In genomic region chr17:81095608-81095888, GRCh38 we compare ENCODE assay signal across 1 cellular context.
TF ChIP-seq lines count a peak whose summit lies in the region.

No MANE protein-coding gene starts in this region.

TF ChIP-seq in IMR-90, 13 proteins besides CTCF, POLR2A, EP300 and RAD21 (continued from another document):
- TF ChIP-seq CHD1 (IDR thresholded peaks at IDR 0.05; ENCODE audit: low read depth, low read length) (no peak), MAZ (IDR thresholded peaks at IDR 0.05; ENCODE audit: borderline replicate concordance, low read depth, low read length) (no peak), CEBPB (IDR thresholded peaks at IDR 0.05; ENCODE audit: low read depth, low read length) (no peak)
